1 cellular context compared by ENCODE assay signal in the genomic region with DNA sequence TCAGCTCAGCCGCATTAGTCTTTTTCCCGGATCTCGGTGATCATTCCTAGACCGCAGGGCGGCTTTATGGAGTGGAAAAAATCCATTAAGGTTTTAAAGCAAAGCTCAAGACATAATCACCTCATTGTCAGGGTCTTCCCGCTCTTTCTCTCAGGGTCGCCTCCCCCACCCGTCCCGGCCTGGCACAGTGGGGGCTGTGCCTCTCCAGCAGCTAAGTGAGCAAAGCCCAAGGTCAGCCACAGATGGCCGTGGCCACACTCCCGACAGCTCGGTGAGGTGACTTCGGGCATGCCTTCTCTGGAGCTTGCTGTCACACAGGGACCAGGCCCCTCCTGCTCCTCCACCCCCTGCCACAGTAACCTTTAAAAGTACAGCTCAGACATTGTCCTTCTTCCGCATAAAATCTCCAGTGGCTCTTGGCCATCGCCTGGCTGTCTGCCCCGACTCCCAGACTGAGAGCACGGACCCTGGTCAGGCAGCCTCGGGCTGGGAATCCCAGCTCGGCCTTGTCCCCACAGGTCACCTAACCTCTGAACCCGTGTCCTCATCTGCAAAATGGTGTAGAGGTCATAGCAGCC.
A peak's percentile ranks its signal among the peaks of the same experiment; 100 is the strongest.
TF ChIP-seq lines count a peak whose summit lies in the region.

No MANE protein-coding gene starts in this region.

TF ChIP-seq in HepG2, 621 proteins besides CTCF, POLR2A, EP300 and RAD21 (continued from another document and continues in another):
- TF ChIP-seq, protein P1, sequence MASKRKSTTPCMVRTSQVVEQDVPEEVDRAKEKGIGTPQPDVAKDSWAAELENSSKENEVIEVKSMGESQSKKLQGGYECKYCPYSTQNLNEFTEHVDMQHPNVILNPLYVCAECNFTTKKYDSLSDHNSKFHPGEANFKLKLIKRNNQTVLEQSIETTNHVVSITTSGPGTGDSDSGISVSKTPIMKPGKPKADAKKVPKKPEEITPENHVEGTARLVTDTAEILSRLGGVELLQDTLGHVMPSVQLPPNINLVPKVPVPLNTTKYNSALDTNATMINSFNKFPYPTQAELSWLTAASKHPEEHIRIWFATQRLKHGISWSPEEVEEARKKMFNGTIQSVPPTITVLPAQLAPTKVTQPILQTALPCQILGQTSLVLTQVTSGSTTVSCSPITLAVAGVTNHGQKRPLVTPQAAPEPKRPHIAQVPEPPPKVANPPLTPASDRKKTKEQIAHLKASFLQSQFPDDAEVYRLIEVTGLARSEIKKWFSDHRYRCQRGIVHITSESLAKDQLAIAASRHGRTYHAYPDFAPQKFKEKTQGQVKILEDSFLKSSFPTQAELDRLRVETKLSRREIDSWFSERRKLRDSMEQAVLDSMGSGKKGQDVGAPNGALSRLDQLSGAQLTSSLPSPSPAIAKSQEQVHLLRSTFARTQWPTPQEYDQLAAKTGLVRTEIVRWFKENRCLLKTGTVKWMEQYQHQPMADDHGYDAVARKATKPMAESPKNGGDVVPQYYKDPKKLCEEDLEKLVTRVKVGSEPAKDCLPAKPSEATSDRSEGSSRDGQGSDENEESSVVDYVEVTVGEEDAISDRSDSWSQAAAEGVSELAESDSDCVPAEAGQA (IDR thresholded peaks at IDR 0.05; ENCODE audit: low read depth): no peak
- TF ChIP-seq, protein P1 (CRISPR knock-in tag; IDR thresholded peaks at IDR 0.05; ENCODE audit: borderline replicate concordance): no peak
- TF ChIP-seq, protein P2, sequence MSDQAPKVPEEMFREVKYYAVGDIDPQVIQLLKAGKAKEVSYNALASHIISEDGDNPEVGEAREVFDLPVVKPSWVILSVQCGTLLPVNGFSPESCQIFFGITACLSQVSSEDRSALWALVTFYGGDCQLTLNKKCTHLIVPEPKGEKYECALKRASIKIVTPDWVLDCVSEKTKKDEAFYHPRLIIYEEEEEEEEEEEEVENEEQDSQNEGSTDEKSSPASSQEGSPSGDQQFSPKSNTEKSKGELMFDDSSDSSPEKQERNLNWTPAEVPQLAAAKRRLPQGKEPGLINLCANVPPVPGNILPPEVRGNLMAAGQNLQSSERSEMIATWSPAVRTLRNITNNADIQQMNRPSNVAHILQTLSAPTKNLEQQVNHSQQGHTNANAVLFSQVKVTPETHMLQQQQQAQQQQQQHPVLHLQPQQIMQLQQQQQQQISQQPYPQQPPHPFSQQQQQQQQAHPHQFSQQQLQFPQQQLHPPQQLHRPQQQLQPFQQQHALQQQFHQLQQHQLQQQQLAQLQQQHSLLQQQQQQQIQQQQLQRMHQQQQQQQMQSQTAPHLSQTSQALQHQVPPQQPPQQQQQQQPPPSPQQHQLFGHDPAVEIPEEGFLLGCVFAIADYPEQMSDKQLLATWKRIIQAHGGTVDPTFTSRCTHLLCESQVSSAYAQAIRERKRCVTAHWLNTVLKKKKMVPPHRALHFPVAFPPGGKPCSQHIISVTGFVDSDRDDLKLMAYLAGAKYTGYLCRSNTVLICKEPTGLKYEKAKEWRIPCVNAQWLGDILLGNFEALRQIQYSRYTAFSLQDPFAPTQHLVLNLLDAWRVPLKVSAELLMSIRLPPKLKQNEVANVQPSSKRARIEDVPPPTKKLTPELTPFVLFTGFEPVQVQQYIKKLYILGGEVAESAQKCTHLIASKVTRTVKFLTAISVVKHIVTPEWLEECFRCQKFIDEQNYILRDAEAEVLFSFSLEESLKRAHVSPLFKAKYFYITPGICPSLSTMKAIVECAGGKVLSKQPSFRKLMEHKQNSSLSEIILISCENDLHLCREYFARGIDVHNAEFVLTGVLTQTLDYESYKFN (CRISPR knock-in tag; conservative IDR thresholded peaks at IDR 0.05): 0 out of 2 replicates have a peak, but pooled peaks have one; percentile 24
- TF ChIP-seq, protein P3, sequence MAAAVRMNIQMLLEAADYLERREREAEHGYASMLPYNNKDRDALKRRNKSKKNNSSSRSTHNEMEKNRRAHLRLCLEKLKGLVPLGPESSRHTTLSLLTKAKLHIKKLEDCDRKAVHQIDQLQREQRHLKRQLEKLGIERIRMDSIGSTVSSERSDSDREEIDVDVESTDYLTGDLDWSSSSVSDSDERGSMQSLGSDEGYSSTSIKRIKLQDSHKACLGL (CRISPR knock-in tag; IDR thresholded peaks at IDR 0.05): no peak
- TF ChIP-seq ZNF615 (CRISPR knock-in tag; IDR thresholded peaks at IDR 0.05; ENCODE audit: borderline replicate concordance) (no peak), FOXC1 (CRISPR knock-in tag; IDR thresholded peaks at IDR 0.05; ENCODE audit: borderline replicate concordance) (no peak), ZNF644 (CRISPR knock-in tag; IDR thresholded peaks at IDR 0.05; ENCODE audit: low read depth) (no peak), HNF4A (CRISPR knock-in tag; IDR thresholded peaks at IDR 0.05) (peak; percentile 40; the same call in 1 of the 2 replicates), ZNF234 (CRISPR knock-in tag; conservative IDR thresholded peaks at IDR 0.05) (no peak), BHLHE40 (IDR thresholded peaks at IDR 0.05; ENCODE audit: low read length) (no peak), ZNF30 (CRISPR knock-in tag; IDR thresholded peaks at IDR 0.05) (no peak), ZNF335 (CRISPR knock-in tag; IDR thresholded peaks at IDR 0.05) (no peak), ZFP37 (CRISPR knock-in tag; IDR thresholded peaks at IDR 0.05; ENCODE audit: borderline replicate concordance) (no peak), REPIN1 (CRISPR knock-in tag; IDR thresholded peaks at IDR 0.05; ENCODE audit: borderline replicate concordance, low read depth) (no peak), SOX5 (CRISPR knock-in tag; IDR thresholded peaks at IDR 0.05; ENCODE audit: borderline replicate concordance) (no peak), TEAD2 (CRISPR knock-in tag; IDR thresholded peaks at IDR 0.05) (no peak), TGIF2 (CRISPR knock-in tag; IDR thresholded peaks at IDR 0.05) (no peak), CAMTA2 (CRISPR knock-in tag; IDR thresholded peaks at IDR 0.05; ENCODE audit: borderline replicate concordance) (no peak), ZNF766 (CRISPR knock-in tag; IDR thresholded peaks at IDR 0.05; ENCODE audit: borderline replicate concordance) (no peak), GZF1 (CRISPR knock-in tag; IDR thresholded peaks at IDR 0.05) (no peak)
- TF ChIP-seq, protein P4, sequence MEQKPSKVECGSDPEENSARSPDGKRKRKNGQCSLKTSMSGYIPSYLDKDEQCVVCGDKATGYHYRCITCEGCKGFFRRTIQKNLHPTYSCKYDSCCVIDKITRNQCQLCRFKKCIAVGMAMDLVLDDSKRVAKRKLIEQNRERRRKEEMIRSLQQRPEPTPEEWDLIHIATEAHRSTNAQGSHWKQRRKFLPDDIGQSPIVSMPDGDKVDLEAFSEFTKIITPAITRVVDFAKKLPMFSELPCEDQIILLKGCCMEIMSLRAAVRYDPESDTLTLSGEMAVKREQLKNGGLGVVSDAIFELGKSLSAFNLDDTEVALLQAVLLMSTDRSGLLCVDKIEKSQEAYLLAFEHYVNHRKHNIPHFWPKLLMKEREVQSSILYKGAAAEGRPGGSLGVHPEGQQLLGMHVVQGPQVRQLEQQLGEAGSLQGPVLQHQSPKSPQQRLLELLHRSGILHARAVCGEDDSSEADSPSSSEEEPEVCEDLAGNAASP (CRISPR knock-in tag; IDR thresholded peaks at IDR 0.05; ENCODE audit: borderline replicate concordance): peak; percentile 28; the same call in 1 of the 2 replicates
- TF ChIP-seq, protein P5, sequence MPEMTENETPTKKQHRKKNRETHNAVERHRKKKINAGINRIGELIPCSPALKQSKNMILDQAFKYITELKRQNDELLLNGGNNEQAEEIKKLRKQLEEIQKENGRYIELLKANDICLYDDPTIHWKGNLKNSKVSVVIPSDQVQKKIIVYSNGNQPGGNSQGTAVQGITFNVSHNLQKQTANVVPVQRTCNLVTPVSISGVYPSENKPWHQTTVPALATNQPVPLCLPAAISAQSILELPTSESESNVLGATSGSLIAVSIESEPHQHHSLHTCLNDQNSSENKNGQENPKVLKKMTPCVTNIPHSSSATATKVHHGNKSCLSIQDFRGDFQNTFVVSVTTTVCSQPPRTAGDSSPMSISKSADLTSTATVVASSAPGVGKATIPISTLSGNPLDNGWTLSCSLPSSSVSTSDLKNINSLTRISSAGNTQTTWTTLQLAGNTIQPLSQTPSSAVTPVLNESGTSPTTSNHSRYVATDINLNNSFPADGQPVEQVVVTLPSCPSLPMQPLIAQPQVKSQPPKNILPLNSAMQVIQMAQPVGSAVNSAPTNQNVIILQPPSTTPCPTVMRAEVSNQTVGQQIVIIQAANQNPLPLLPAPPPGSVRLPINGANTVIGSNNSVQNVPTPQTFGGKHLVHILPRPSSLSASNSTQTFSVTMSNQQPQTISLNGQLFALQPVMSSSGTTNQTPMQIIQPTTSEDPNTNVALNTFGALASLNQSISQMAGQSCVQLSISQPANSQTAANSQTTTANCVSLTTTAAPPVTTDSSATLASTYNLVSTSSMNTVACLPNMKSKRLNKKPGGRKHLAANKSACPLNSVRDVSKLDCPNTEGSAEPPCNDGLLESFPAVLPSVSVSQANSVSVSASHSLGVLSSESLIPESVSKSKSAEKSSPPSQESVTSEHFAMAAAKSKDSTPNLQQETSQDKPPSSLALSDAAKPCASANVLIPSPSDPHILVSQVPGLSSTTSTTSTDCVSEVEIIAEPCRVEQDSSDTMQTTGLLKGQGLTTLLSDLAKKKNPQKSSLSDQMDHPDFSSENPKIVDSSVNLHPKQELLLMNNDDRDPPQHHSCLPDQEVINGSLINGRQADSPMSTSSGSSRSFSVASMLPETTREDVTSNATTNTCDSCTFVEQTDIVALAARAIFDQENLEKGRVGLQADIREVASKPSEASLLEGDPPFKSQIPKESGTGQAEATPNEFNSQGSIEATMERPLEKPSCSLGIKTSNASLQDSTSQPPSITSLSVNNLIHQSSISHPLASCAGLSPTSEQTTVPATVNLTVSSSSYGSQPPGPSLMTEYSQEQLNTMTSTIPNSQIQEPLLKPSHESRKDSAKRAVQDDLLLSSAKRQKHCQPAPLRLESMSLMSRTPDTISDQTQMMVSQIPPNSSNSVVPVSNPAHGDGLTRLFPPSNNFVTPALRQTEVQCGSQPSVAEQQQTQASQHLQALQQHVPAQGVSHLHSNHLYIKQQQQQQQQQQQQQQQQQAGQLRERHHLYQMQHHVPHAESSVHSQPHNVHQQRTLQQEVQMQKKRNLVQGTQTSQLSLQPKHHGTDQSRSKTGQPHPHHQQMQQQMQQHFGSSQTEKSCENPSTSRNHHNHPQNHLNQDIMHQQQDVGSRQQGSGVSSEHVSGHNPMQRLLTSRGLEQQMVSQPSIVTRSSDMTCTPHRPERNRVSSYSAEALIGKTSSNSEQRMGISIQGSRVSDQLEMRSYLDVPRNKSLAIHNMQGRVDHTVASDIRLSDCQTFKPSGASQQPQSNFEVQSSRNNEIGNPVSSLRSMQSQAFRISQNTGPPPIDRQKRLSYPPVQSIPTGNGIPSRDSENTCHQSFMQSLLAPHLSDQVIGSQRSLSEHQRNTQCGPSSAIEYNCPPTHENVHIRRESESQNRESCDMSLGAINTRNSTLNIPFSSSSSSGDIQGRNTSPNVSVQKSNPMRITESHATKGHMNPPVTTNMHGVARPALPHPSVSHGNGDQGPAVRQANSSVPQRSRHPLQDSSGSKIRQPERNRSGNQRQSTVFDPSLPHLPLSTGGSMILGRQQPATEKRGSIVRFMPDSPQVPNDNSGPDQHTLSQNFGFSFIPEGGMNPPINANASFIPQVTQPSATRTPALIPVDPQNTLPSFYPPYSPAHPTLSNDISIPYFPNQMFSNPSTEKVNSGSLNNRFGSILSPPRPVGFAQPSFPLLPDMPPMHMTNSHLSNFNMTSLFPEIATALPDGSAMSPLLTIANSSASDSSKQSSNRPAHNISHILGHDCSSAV (CRISPR knock-in tag; IDR thresholded peaks at IDR 0.05; ENCODE audit: borderline replicate concordance): no peak
- TF ChIP-seq, protein P6, sequence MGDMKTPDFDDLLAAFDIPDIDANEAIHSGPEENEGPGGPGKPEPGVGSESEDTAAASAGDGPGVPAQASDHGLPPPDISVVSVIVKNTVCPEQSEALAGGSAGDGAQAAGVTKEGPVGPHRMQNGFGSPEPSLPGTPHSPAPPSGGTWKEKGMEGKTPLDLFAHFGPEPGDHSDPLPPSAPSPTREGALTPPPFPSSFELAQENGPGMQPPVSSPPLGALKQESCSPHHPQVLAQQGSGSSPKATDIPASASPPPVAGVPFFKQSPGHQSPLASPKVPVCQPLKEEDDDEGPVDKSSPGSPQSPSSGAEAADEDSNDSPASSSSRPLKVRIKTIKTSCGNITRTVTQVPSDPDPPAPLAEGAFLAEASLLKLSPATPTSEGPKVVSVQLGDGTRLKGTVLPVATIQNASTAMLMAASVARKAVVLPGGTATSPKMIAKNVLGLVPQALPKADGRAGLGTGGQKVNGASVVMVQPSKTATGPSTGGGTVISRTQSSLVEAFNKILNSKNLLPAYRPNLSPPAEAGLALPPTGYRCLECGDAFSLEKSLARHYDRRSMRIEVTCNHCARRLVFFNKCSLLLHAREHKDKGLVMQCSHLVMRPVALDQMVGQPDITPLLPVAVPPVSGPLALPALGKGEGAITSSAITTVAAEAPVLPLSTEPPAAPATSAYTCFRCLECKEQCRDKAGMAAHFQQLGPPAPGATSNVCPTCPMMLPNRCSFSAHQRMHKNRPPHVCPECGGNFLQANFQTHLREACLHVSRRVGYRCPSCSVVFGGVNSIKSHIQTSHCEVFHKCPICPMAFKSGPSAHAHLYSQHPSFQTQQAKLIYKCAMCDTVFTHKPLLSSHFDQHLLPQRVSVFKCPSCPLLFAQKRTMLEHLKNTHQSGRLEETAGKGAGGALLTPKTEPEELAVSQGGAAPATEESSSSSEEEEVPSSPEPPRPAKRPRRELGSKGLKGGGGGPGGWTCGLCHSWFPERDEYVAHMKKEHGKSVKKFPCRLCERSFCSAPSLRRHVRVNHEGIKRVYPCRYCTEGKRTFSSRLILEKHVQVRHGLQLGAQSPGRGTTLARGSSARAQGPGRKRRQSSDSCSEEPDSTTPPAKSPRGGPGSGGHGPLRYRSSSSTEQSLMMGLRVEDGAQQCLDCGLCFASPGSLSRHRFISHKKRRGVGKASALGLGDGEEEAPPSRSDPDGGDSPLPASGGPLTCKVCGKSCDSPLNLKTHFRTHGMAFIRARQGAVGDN (CRISPR knock-in tag; IDR thresholded peaks at IDR 0.05): peak; percentile 27
- TF ChIP-seq, protein P7, sequence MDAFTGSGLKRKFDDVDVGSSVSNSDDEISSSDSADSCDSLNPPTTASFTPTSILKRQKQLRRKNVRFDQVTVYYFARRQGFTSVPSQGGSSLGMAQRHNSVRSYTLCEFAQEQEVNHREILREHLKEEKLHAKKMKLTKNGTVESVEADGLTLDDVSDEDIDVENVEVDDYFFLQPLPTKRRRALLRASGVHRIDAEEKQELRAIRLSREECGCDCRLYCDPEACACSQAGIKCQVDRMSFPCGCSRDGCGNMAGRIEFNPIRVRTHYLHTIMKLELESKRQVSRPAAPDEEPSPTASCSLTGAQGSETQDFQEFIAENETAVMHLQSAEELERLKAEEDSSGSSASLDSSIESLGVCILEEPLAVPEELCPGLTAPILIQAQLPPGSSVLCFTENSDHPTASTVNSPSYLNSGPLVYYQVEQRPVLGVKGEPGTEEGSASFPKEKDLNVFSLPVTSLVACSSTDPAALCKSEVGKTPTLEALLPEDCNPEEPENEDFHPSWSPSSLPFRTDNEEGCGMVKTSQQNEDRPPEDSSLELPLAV (CRISPR knock-in tag; conservative IDR thresholded peaks at IDR 0.05; ENCODE audit: low read depth): no peak
